Comparison of ENCODE assay signal across 33 cellular contexts in the genomic region with DNA sequence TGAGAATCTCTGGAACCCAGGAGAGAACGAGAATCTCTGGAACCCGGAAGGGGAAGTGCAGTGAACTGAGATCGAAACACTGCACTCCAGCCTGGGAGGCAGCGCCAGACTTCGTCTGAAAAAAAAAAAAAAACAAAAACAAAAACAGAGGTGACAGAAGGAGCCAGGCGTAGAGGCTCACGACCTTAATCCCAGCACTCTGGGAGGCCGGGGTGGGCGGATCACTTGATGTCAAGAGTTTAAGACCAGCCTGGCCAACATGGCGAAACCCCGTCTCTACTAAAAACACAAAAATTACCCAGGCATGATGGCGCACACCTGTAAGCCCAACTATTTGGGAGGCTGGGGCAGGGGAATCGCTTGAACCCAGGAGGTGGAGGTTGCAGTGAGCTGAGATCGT.
"Had no signal": no experiment of that assay in that cellular context is flagged by ENCODE, and none has a peak within 500 bp of the region (broad histone marks: within the 10 kb centered on the region; RNA-seq: fewer than 3 reads in every experiment).

No MANE protein-coding gene starts in this region.

- H3K27me3 ChIP-seq: MG63 had no signal

- H3K4me2 ChIP-seq: KMS-11 had no signal

- H3K36me3 ChIP-seq: MG63 had no signal

- H3K4me3 ChIP-seq: MG63 had no signal

- H3K27ac ChIP-seq: KMS-11 had no signal

- DNase-seq: Karpas-422, KG1, MG63, MM.1S, MV-4-11, NCI-H1048, NCI-H1092, NCI-H1092 treated with DMSO at 0.1 percent for 48 hours, NCI-H1105, NCI-H1105 treated with DMSO at 0.1 percent for 48 hours, NCI-H1417, NCI-H1436, NCI-H1436 treated with DMSO at 0.1 percent for 48 hours, NCI-H146, NCI-H1694, NCI-H1694 treated with DMSO at 0.1 percent for 48 hours, NCI-H187, NCI-H187 treated with DMSO at 0.1 percent for 48 hours, NCI-H1930, NCI-H2029, NCI-H2029 treated with DMSO at 0.1 percent for 48 hours, NCI-H2081, NCI-H2081 treated with DMSO at 0.1 percent for 48 hours, NCI-H2107, NCI-H2227 treated with DMSO at 0.1 percent for 48 hours, NCI-H226, NCI-H345, NCI-H446, NCI-H446 treated with DMSO at 0.1 percent for 48 hours, NCI-H510A, NCI-H510A treated with DMSO at 0.1 percent for 48 hours, NCI-H524 treated with DMSO at 0.1 percent for 48 hours had no signal

- H3K9me3 ChIP-seq: MG63 had no signal

- H3K9ac ChIP-seq: KMS-11 had no signal
